ENCODE assay signal across 8 cellular contexts in the genomic region with DNA sequence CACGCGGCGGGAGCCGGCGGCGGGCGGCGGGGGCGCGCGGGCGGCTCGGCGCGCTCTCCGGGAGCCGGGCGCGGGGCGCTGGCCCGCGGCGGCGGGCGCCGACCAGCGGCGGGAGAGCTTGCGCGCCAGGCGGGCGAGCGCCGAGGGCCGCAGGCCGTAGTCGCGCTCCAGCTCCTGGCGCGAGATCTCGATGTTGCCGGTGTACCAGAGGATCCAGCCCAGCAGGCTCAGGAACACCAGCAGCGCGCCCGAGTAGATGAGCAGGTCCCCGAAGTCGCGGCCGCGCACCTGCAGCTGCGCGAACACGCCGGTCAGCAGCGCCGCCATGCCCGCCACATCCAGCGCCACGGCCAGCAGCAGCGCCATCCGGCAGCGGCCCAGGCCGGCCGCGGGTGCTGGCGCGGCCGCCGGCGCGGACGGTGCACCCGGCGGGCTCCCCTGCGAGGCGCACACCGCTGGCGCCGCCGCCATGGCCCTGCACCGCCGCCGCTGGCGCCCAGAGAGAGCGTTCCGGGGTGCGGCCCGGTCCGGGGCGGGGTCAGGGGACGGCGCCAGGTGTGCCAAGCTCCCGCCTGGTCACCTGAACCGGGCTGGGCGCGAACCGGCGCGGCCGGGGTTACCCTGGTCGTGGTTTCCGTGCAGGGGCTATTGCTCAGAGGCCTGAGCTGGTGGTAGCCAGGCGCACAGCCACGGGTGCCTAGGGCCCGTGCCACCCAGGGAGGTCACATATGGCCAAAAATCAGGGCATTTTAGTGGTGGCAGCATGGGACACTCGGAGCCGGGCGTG. TPM values are rescaled to one million over a fixed set of nuclear protein-coding genes. Genes with fewer than 3 reads are reported as not detected.
DNase-seq lines count a peak whose midpoint lies in the region; TF ChIP-seq lines count a peak whose summit lies in the region.

A gene with protein sequence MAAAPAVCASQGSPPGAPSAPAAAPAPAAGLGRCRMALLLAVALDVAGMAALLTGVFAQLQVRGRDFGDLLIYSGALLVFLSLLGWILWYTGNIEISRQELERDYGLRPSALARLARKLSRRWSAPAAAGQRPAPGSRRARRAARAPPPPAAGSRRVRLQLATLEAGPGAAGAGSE (minus strand): TSS at position 504 of the 787 bp plus-strand sequence. CDS start 33 bp downstream, at position 471.

- peaks cover under 1% of the 10 kb centered on the region for H3K27me3 Mint-ChIP-seq in mesothelial cell of epicardium (ENCODE audit: low read depth)

- no peaks in the 10 kb centered on the region for H3K9me3 Mint-ChIP-seq in mesothelial cell of epicardium

- peak within 1 kb of the TSS; percentile 99 for H3K4me3 Mint-ChIP-seq in mesothelial cell of epicardium

- H3K27ac ChIP-seq in epithelial cell of prostate (peak within 1 kb of the TSS; percentile 93), substantia nigra (ENCODE audit: low read depth, low read length, poor library complexity, severe bottlenecking) (peak within 1 kb of the TSS; percentile 96)

- peak within 1 kb of the TSS; percentile 97 for H3K27ac Mint-ChIP-seq in mesothelial cell of epicardium

- in situ Hi-C loops in ACHN (cut with HindIII; ENCODE audit: low pct_ligation_motif_present, low pct_unique_long_range_greater_than_20kb, low sequenced_read_pairs): no loop called here

- TF ChIP-seq POLR2A in GM15510 (IDR thresholded peaks at IDR 0.05; ENCODE audit: borderline replicate concordance, extremely low read depth, insufficient read length): peak; percentile 35

- H3K36me3 Mint-ChIP-seq in mesothelial cell of epicardium: peaks cover 12% of the 10 kb centered on the region

- TF ChIP-seq CTCF in mesothelial cell of epicardium (IDR thresholded peaks at IDR 0.05; ENCODE audit: unreplicated experiment): no peak

- H3K4me1 Mint-ChIP-seq in mesothelial cell of epicardium: peaks cover 45% of the 10 kb centered on the region

- DNase-seq in ACHN (peak; percentile 70), NCI-H446 treated with DMSO at 0.1 percent for 48 hours (lab: John Stamatoyannopoulos, UW) (peak; percentile 44), epithelial cell of prostate (ENCODE audit: low read depth, low spot score) (peak; percentile 48), mesothelial cell of epicardium (ENCODE audit: low spot score in 2 of 2, unreplicated experiment in 2 of 2) (peak in 1 of 2 experiments; percentile 70), substantia nigra (lab: John Stamatoyannopoulos, UW) (peak in 33 of 49 donors; percentile 6 to 70 (median 29)), A172 (ENCODE audit: low spot score) (no peak)
- DNase-seq in activated CD8-positive, alpha-beta memory T cell treated with anti-CD3 and anti-CD28 coated beads, Interleukin-2, amount 50 U/mL, for 4 hours: peak; percentile 46

RNA-seq across cellular contexts. Expression of the gene that starts here (rescaled TPM):
- 2.3 to 2.9 TPM (median 2.3 TPM) in 3 replicates for total RNA-seq in mesothelial cell of epicardium
- total RNA-seq in A172 (2014; rRNA removed; shearing (Covaris generic)): 1.2 TPM in 1 of 2 replicates, not detected in the other
